In genomic region chr3:39809181-39809994, GRCh38 we compare ENCODE assay signal across 1 cellular context.
TF ChIP-seq lines count a peak whose summit lies in the region.

Gene MYRIP (plus strand): TSS chr3:39809609. CDS start chr3:39900817, 91,208 bp downstream.

TF ChIP-seq in HepG2, 621 proteins besides CTCF, POLR2A, EP300 and RAD21 (continued from another document and continues in another):
- TF ChIP-seq, protein P1, sequence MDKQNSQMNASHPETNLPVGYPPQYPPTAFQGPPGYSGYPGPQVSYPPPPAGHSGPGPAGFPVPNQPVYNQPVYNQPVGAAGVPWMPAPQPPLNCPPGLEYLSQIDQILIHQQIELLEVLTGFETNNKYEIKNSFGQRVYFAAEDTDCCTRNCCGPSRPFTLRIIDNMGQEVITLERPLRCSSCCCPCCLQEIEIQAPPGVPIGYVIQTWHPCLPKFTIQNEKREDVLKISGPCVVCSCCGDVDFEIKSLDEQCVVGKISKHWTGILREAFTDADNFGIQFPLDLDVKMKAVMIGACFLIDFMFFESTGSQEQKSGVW (CRISPR knock-in tag; IDR thresholded peaks at IDR 0.05; ENCODE audit: borderline replicate concordance) = no peak
- TF ChIP-seq ZNF800 (CRISPR knock-in tag; IDR thresholded peaks at IDR 0.05) (peak; percentile 79; the same call in 1 of the 2 replicates), TP53 (CRISPR knock-in tag; conservative IDR thresholded peaks at IDR 0.05) (no peak), SOX6 (IDR thresholded peaks at IDR 0.05) (no peak), SOX6 (CRISPR knock-in tag; IDR thresholded peaks at IDR 0.05) (no peak), ZNF318 (CRISPR knock-in tag; IDR thresholded peaks at IDR 0.05) (no peak), ZNF776 (CRISPR knock-in tag; IDR thresholded peaks at IDR 0.05) (peak; percentile 70; the same call in 1 of the 2 replicates), KDM2A (CRISPR knock-in tag; IDR thresholded peaks at IDR 0.05; ENCODE audit: borderline replicate concordance, low read depth) (no peak; the same call in 1 of the 2 replicates), AGO2 (optimal IDR thresholded peaks at IDR 0.05; ENCODE audit: low read depth, low read length) (no peak), ZNF609 (CRISPR knock-in tag; IDR thresholded peaks at IDR 0.05; ENCODE audit: borderline replicate concordance) (no peak), EEA1 (CRISPR knock-in tag; IDR thresholded peaks at IDR 0.05; ENCODE audit: borderline replicate concordance) (no peak), ZNF607 (CRISPR knock-in tag; IDR thresholded peaks at IDR 0.05; ENCODE audit: borderline replicate concordance) (peak; percentile 58; the same call in 1 of the 2 replicates), SP4 (CRISPR knock-in tag; IDR thresholded peaks at IDR 0.05) (no peak), GLMP (CRISPR knock-in tag; IDR thresholded peaks at IDR 0.05; ENCODE audit: borderline replicate concordance) (no peak), ZNF275 (CRISPR knock-in tag; IDR thresholded peaks at IDR 0.05; ENCODE audit: borderline replicate concordance) (0 out of 2 replicates have a peak, but pooled peaks have one; percentile 43), ZNF569 (CRISPR knock-in tag; IDR thresholded peaks at IDR 0.05; ENCODE audit: borderline replicate concordance) (no peak), NFKB2 (CRISPR knock-in tag; IDR thresholded peaks at IDR 0.05; ENCODE audit: borderline replicate concordance) (no peak), ZNF510 (CRISPR knock-in tag; IDR thresholded peaks at IDR 0.05; ENCODE audit: low read depth) (0 out of 2 replicates have a peak, but pooled peaks have one; percentile 39), ZNF530 (CRISPR knock-in tag; IDR thresholded peaks at IDR 0.05; ENCODE audit: low read depth) (no peak), ONECUT2 (CRISPR knock-in tag; IDR thresholded peaks at IDR 0.05) (no peak), FOSL2 (CRISPR knock-in tag; IDR thresholded peaks at IDR 0.05) (no peak), SP140L (CRISPR knock-in tag; IDR thresholded peaks at IDR 0.05; ENCODE audit: borderline replicate concordance) (no peak), TSC22D2 (CRISPR knock-in tag; IDR thresholded peaks at IDR 0.05; ENCODE audit: borderline replicate concordance) (no peak), NFYC (CRISPR knock-in tag; IDR thresholded peaks at IDR 0.05) (no peak), SMC3 (IDR thresholded peaks at IDR 0.05; ENCODE audit: low read length) (no peak)
- TF ChIP-seq, protein P2, sequence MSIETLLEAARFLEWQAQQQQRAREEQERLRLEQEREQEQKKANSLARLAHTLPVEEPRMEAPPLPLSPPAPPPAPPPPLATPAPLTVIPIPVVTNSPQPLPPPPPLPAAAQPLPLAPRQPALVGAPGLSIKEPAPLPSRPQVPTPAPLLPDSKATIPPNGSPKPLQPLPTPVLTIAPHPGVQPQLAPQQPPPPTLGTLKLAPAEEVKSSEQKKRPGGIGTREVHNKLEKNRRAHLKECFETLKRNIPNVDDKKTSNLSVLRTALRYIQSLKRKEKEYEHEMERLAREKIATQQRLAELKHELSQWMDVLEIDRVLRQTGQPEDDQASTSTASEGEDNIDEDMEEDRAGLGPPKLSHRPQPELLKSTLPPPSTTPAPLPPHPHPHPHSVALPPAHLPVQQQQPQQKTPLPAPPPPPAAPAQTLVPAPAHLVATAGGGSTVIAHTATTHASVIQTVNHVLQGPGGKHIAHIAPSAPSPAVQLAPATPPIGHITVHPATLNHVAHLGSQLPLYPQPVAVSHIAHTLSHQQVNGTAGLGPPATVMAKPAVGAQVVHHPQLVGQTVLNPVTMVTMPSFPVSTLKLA (IDR thresholded peaks at IDR 0.05) = no peak
- TF ChIP-seq, protein P3, sequence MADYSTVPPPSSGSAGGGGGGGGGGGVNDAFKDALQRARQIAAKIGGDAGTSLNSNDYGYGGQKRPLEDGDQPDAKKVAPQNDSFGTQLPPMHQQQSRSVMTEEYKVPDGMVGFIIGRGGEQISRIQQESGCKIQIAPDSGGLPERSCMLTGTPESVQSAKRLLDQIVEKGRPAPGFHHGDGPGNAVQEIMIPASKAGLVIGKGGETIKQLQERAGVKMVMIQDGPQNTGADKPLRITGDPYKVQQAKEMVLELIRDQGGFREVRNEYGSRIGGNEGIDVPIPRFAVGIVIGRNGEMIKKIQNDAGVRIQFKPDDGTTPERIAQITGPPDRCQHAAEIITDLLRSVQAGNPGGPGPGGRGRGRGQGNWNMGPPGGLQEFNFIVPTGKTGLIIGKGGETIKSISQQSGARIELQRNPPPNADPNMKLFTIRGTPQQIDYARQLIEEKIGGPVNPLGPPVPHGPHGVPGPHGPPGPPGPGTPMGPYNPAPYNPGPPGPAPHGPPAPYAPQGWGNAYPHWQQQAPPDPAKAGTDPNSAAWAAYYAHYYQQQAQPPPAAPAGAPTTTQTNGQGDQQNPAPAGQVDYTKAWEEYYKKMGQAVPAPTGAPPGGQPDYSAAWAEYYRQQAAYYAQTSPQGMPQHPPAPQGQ (CRISPR knock-in tag; IDR thresholded peaks at IDR 0.05; ENCODE audit: borderline replicate concordance) = no peak
- TF ChIP-seq, protein P4, sequence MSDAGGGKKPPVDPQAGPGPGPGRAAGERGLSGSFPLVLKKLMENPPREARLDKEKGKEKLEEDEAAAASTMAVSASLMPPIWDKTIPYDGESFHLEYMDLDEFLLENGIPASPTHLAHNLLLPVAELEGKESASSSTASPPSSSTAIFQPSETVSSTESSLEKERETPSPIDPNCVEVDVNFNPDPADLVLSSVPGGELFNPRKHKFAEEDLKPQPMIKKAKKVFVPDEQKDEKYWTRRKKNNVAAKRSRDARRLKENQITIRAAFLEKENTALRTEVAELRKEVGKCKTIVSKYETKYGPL (CRISPR knock-in tag; IDR thresholded peaks at IDR 0.05) = no peak
- TF ChIP-seq, protein P5, sequence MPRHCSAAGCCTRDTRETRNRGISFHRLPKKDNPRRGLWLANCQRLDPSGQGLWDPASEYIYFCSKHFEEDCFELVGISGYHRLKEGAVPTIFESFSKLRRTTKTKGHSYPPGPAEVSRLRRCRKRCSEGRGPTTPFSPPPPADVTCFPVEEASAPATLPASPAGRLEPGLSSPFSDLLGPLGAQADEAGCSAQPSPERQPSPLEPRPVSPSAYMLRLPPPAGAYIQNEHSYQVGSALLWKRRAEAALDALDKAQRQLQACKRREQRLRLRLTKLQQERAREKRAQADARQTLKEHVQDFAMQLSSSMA (CRISPR knock-in tag; IDR thresholded peaks at IDR 0.05) = no peak
- TF ChIP-seq, protein P6, sequence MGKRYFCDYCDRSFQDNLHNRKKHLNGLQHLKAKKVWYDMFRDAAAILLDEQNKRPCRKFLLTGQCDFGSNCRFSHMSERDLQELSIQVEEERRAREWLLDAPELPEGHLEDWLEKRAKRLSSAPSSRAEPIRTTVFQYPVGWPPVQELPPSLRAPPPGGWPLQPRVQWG (CRISPR knock-in tag; IDR thresholded peaks at IDR 0.05; ENCODE audit: borderline replicate concordance, low read depth) = no peak
